Comparison of ENCODE assay signal across 8 cellular contexts in the genomic region with DNA sequence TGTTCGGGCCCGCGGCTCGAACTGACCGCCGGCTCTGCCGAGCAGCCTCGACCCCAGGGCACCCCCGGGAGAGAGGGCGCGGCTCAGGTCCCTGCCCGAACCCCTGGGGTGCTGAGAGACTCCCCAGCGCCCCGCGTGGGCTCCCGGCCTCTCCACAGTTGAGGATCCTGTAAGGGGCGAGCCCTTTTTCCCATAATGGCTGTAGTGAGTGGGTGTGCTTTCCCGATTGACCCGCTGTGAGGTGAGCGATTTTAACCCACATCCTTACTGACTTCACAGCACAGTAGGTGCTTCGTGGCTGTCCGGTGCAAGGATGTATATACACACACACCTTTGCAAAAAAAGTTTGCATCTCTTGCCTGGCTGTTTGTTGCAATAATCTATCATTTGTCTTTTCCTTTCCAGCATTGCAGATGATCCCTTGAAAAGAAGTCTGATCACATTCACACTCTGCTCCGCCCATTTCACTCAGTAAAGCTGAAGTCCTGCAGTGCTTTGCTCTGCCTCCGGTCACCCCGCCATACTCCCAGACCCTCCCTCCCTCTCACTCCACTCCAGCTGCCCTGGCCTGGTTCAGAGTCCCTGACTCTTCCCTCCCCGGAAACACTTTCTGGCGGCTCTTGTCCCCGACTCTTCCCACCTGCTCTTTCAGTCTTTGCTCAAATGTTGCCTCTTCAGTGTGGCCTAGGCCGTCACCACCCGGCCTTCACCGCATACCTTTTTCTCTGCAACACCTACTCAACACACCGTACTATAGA. TPM values are rescaled to one million over a fixed set of nuclear protein-coding genes. Genes with fewer than 3 reads are reported as not detected.
DNase-seq lines count a peak whose midpoint lies in the region; ATAC-seq and TF ChIP-seq lines count a peak whose summit lies in the region.

No MANE protein-coding gene starts in this region.

- DNase-seq in Calu3: no peak
- DNase-seq in UCSD-AML1 (lab: John Stamatoyannopoulos, UW; ENCODE audit: unreplicated experiment): peak; percentile 44
- no peak for DNase-seq in left cardiac atrium
- no peak for DNase-seq in skeletal muscle cell (ENCODE audit: low read depth)
- no peak for DNase-seq in NCI-H187 (lab: John Stamatoyannopoulos, UW)
- DNase-seq in NCI-H1048 (lab: John Stamatoyannopoulos, UW): no peak
- no peak for DNase-seq in nucleus accumbens (lab: John Stamatoyannopoulos, UW)

- H3K4me3 Mint-ChIP-seq in Calu3 (ENCODE audit: low read depth, unreplicated experiment): peak overlapping the region; percentile 82

- H3K9me3 Mint-ChIP-seq in Calu3 (ENCODE audit: low read depth, unreplicated experiment): no peaks in the 10 kb centered on the region

- no peak for TF ChIP-seq CTCF in Calu3 (IDR thresholded peaks at IDR 0.05; ENCODE audit: unreplicated experiment)

- no peak overlapping the region for H3K27ac Mint-ChIP-seq in Calu3 (ENCODE audit: unreplicated experiment)

- peak; percentile 18 for ATAC-seq in HG02642 (IDR thresholded peaks at IDR 0.05; ENCODE audit: poor library complexity, unreplicated experiment)
- ATAC-seq in left cardiac atrium: peak; percentile 10 to 12

- peak overlapping the region; percentile 78 for H3K4me3 ChIP-seq in skeletal muscle cell (ENCODE audit: low read depth, low read length)

- H3K27me3 Mint-ChIP-seq in Calu3 (ENCODE audit: unreplicated experiment): no peaks in the 10 kb centered on the region

- no TSS peak for BruUV-seq in Calu3 (replicated peaks; lab: Mats Ljungman, UMichigan)

- peaks cover 19% of the 10 kb centered on the region for H3K4me1 Mint-ChIP-seq in Calu3 (ENCODE audit: low read depth, unreplicated experiment)

- CTCF ChIA-PET in Calu3 (lab: Charles Lee): interaction anchor here (1.5 kb wide), 1 partner anchor 70 kb away, joined by 7 read pairs; a partner anchor contains a TSS

- peaks cover 38% of the 10 kb centered on the region for H3K36me3 Mint-ChIP-seq in Calu3 (ENCODE audit: insufficient read depth, unreplicated experiment)

- intact Hi-C loops in Calu3 (cut with micrococcal nuclease; ENCODE audit: unreplicated experiment) (loop anchor here (10.0 kb wide), 3 partner anchors 72 to 322 kb away; a partner anchor contains a TSS), left cardiac atrium (cut with DNase I) (loop anchor here (5.0 kb wide), 2 partner anchors 75 to 130 kb away; no protein-coding TSS in a partner anchor)

RNA-seq across cellular contexts. Expression of a gene that starts 1.0 kb away (rescaled TPM):
- total RNA-seq in Calu3 (2022) (61.7 and 70.8 TPM in 2 replicates), left cardiac atrium (10 to 100 TPM; 62.0 to 83.0 TPM)

RNA-seq across cellular contexts. Expression of a gene that starts 15.3 kb away (rescaled TPM):
- 56.7 and 58.1 TPM in 2 replicates for total RNA-seq in Calu3 (2022)
- total RNA-seq in left cardiac atrium: 10 to 100 TPM; 71.2 to 93.3 TPM
